Comparison of ENCODE assay signal across 23 cellular contexts in genomic region chr6:37105782-37106137, GRCh38.
DNase-seq lines count a peak whose midpoint lies in the region; ATAC-seq and TF ChIP-seq lines count a peak whose summit lies in the region.
"Had no signal": no experiment of that assay in that cellular context is flagged by ENCODE, and none has a peak within 500 bp of the region (broad histone marks: within the 10 kb centered on the region; RNA-seq: fewer than 3 reads in every experiment).

No MANE protein-coding gene starts in this region.

- no peak overlapping the region for H3K9ac ChIP-seq in BLaER1

- H3K4me3 Mint-ChIP-seq in GM23338 (no peak overlapping the region), activated B cell treated with CpG ODN at 0.5 μM for 24 hours (no peak overlapping the region), mesothelial cell of epicardium (no peak overlapping the region)
- H3K4me3 Mint-ChIP-seq: activated CD4-positive, alpha-beta T cell treated with anti-CD3 and anti-CD28 coated beads, Interleukin-2, amount 10 ng/mL, durations not matched to agents 24 days and 14 days; activated naive CD8-positive, alpha-beta T cell treated with anti-CD3 and anti-CD28 coated beads, Interleukin-2, amount 10 ng/mL, durations not matched to agents 7 days and 5 days; IgD-negative memory B cell had no signal

- no peak overlapping the region for H3K4me3 ChIP-seq in BLaER1
- H3K4me3 ChIP-seq in GM23338: no peak overlapping the region
- H3K4me3 ChIP-seq in suprapubic skin: no peak overlapping the region
- H3K4me3 ChIP-seq in Peyer's patch: no peak overlapping the region
- H3K4me3 ChIP-seq: heart left ventricle, skin epidermis, vagina had no signal

- H4K20me1 ChIP-seq in BLaER1: no peaks in the 10 kb centered on the region
- peaks cover 8% of the 10 kb centered on the region for H4K20me1 ChIP-seq in GM23338 (replicated peaks; ENCODE audit: insufficient read depth)

- peaks cover 54% of the 10 kb centered on the region for H3F3A ChIP-seq in GM23338 (replicated peaks; ENCODE audit: low read depth)

- H3K36me3 ChIP-seq in BLaER1 (no peaks in the 10 kb centered on the region), GM23338 (ENCODE audit: insufficient read depth) (peaks cover 17% of the 10 kb centered on the region), suprapubic skin (no peaks in the 10 kb centered on the region), Peyer's patch (no peaks in the 10 kb centered on the region)
- H3K36me3 ChIP-seq: heart left ventricle, vagina had no signal

- H3K4me1 ChIP-seq in BLaER1 (peaks cover 59% of the 10 kb centered on the region), GM23338 (ENCODE audit: insufficient read depth) (peaks cover 62% of the 10 kb centered on the region), suprapubic skin (peaks cover 43% of the 10 kb centered on the region), Peyer's patch (peaks cover 0 to 37% (median 10%) of the 10 kb centered on the region in 4 donors)

- no peaks in the 10 kb centered on the region for H3K27me3 ChIP-seq in BLaER1
- no peaks in the 10 kb centered on the region for H3K27me3 ChIP-seq in GM23338 (ENCODE audit: insufficient read depth)
- no peaks in the 10 kb centered on the region for H3K27me3 ChIP-seq in suprapubic skin
- no peaks in the 10 kb centered on the region for H3K27me3 ChIP-seq in Peyer's patch
- H3K27me3 ChIP-seq: heart left ventricle, vagina had no signal

- H3K9me3 ChIP-seq in BLaER1 (no peaks in the 10 kb centered on the region), suprapubic skin (no peaks in the 10 kb centered on the region), Peyer's patch (no peaks in the 10 kb centered on the region)
- H3K9me3 ChIP-seq: heart left ventricle, vagina had no signal

- no peak for ATAC-seq in GM23338
- ATAC-seq in activated B cell treated with CpG ODN at 0.5 μM for 24 hours (ENCODE audit: low read depth): no peak
- ATAC-seq in GM21529 (IDR thresholded peaks at IDR 0.05; ENCODE audit: unreplicated experiment): no peak
- no peak for ATAC-seq in GM18909 (IDR thresholded peaks at IDR 0.05; ENCODE audit: poor library complexity, unreplicated experiment)
- ATAC-seq: HCT116, heart left ventricle, left cardiac atrium had no signal

- H3K36me3 Mint-ChIP-seq in GM23338 (ENCODE audit: low read depth) (peaks cover 20% of the 10 kb centered on the region), activated B cell treated with CpG ODN at 0.5 μM for 24 hours (ENCODE audit: low read depth) (no peaks in the 10 kb centered on the region), mesothelial cell of epicardium (no peaks in the 10 kb centered on the region)
- H3K36me3 Mint-ChIP-seq: activated naive CD8-positive, alpha-beta T cell treated with anti-CD3 and anti-CD28 coated beads, Interleukin-2, amount 10 ng/mL, durations not matched to agents 7 days and 5 days had no signal

- H3K27ac ChIP-seq in BLaER1: no peak overlapping the region
- peak overlapping the region; percentile 77; the same call in 1 of the 2 replicates for H3K27ac ChIP-seq in GM23338 (ENCODE audit: low read depth)
- no peak overlapping the region for H3K27ac ChIP-seq in suprapubic skin
- peak overlapping the region in 1 of 4 donors; percentile 88 for H3K27ac ChIP-seq in Peyer's patch
- H3K27ac ChIP-seq: epithelial cell of prostate, heart left ventricle had no signal

- intact Hi-C loops in activated B cell treated with CpG ODN at 0.5 μM for 24 hours (cut with micrococcal nuclease): loop anchor here (10.0 kb wide), 1 partner anchor 681 kb away; no protein-coding TSS in a partner anchor

- CTCF ChIA-PET in activated B cell treated with CpG ODN at 0.5 μM for 24 hours (lab: Charles Lee): no interaction called here

- H3K79me2 ChIP-seq in GM23338 (replicated peaks; ENCODE audit: insufficient read depth): no peaks in the 10 kb centered on the region; the same call in 1 of the 2 replicates

- H3K27me3 Mint-ChIP-seq in GM23338 (ENCODE audit: insufficient read depth, low read depth, poor library complexity): peaks cover 20% of the 10 kb centered on the region
- H3K27me3 Mint-ChIP-seq in activated B cell treated with CpG ODN at 0.5 μM for 24 hours: no peaks in the 10 kb centered on the region
- H3K27me3 Mint-ChIP-seq in mesothelial cell of epicardium (ENCODE audit: low read depth): no peaks in the 10 kb centered on the region
- H3K27me3 Mint-ChIP-seq: activated CD4-positive, alpha-beta T cell treated with anti-CD3 and anti-CD28 coated beads, Interleukin-2, amount 10 ng/mL, durations not matched to agents 24 days and 14 days; activated naive CD8-positive, alpha-beta T cell treated with anti-CD3 and anti-CD28 coated beads, Interleukin-2, amount 10 ng/mL, durations not matched to agents 7 days and 5 days; IgD-negative memory B cell had no signal

- no peaks in the 10 kb centered on the region for H3K9me2 ChIP-seq in GM23338 (ENCODE audit: insufficient read depth)

- POLR2A ChIA-PET in activated B cell treated with CpG ODN at 0.5 μM for 24 hours (lab: Charles Lee): interaction anchor here (0.6 kb wide), 1 partner anchor 55 kb away, joined by 3 read pairs; no protein-coding TSS in a partner anchor

- TF ChIP-seq EP300 in suprapubic skin (IDR thresholded peaks at IDR 0.05): no peak

- H3K9me3 Mint-ChIP-seq in GM23338 (no peaks in the 10 kb centered on the region), activated B cell treated with CpG ODN at 0.5 μM for 24 hours (no peaks in the 10 kb centered on the region), mesothelial cell of epicardium (no peaks in the 10 kb centered on the region)
- H3K9me3 Mint-ChIP-seq: activated CD4-positive, alpha-beta T cell treated with anti-CD3 and anti-CD28 coated beads, Interleukin-2, amount 10 ng/mL, durations not matched to agents 24 days and 14 days; activated naive CD8-positive, alpha-beta T cell treated with anti-CD3 and anti-CD28 coated beads, Interleukin-2, amount 10 ng/mL, durations not matched to agents 7 days and 5 days; IgD-negative memory B cell had no signal

- peak overlapping the region; percentile 95 for H3K4me2 ChIP-seq in BLaER1
- peak overlapping the region; percentile 63 for H3K4me2 ChIP-seq in GM23338

- H2AFZ ChIP-seq in GM23338: no peak overlapping the region

- TF ChIP-seq POLR2A in suprapubic skin (IDR thresholded peaks at IDR 0.05): no peak
- no peak for TF ChIP-seq POLR2A in Peyer's patch (IDR thresholded peaks at IDR 0.05)

- no peak for TF ChIP-seq CTCF in GM23338 (conservative IDR thresholded peaks at IDR 0.05; ENCODE audit: low read depth in 2 of 2)
- no peak for TF ChIP-seq CTCF in activated B cell treated with CpG ODN at 0.5 μM for 24 hours (IDR thresholded peaks at IDR 0.05)
- TF ChIP-seq CTCF in mesothelial cell of epicardium (IDR thresholded peaks at IDR 0.05; ENCODE audit: unreplicated experiment): no peak
- TF ChIP-seq CTCF in suprapubic skin (IDR thresholded peaks at IDR 0.05): no peak
- no peak for TF ChIP-seq CTCF in Peyer's patch (IDR thresholded peaks at IDR 0.05)

- H3K27ac Mint-ChIP-seq in GM23338: no peak overlapping the region
- peak overlapping the region; percentile 31 for H3K27ac Mint-ChIP-seq in activated B cell treated with CpG ODN at 0.5 μM for 24 hours
- peak overlapping the region; percentile 5 for H3K27ac Mint-ChIP-seq in mesothelial cell of epicardium
- H3K27ac Mint-ChIP-seq: activated CD4-positive, alpha-beta T cell treated with anti-CD3 and anti-CD28 coated beads, Interleukin-2, amount 10 ng/mL, durations not matched to agents 24 days and 14 days; activated naive CD8-positive, alpha-beta T cell treated with anti-CD3 and anti-CD28 coated beads, Interleukin-2, amount 10 ng/mL, durations not matched to agents 7 days and 5 days had no signal

- peaks cover 65% of the 10 kb centered on the region for H3K4me1 Mint-ChIP-seq in GM23338
- peaks cover 35% of the 10 kb centered on the region for H3K4me1 Mint-ChIP-seq in activated B cell treated with CpG ODN at 0.5 μM for 24 hours
- peaks cover 51% of the 10 kb centered on the region for H3K4me1 Mint-ChIP-seq in mesothelial cell of epicardium

- DNase-seq in GM23338 (ENCODE audit: low spot score) (no peak), activated B cell treated with CpG ODN at 0.5 μM for 24 hours (no peak), mesothelial cell of epicardium (ENCODE audit: low spot score in 2 of 2, unreplicated experiment in 2 of 2) (no peak), suprapubic skin (ENCODE audit: low spot score in 2 of 2) (no peak), Peyer's patch (no peak)
- DNase-seq: activated CD4-positive, alpha-beta T cell treated with anti-CD3 and anti-CD28 coated beads, Interleukin-2, amount 10 ng/mL, durations not matched to agents 24 days and 14 days; activated naive CD8-positive, alpha-beta T cell treated with anti-CD3 and anti-CD28 coated beads, Interleukin-2, amount 10 ng/mL, durations not matched to agents 7 days and 5 days; heart left ventricle; left cardiac atrium; mammary epithelial cell; NCI-H345; NCI-H774; OCI-M1; SHP77; SW 1271 had no signal

TF ChIP-seq in GM23338, 12 proteins besides CTCF, POLR2A, EP300 and RAD21 (continues in another document):
- no peak for TF ChIP-seq JUNB (IDR thresholded peaks at IDR 0.05; ENCODE audit: unreplicated experiment)
- no peak for TF ChIP-seq EZH2phosphoT487 (IDR thresholded peaks at IDR 0.05; ENCODE audit: unreplicated experiment)
- TF ChIP-seq ETS1 (IDR thresholded peaks at IDR 0.05): no peak
- TF ChIP-seq POLR2AphosphoS5 (IDR thresholded peaks at IDR 0.05; ENCODE audit: low read depth): no peak
- TF ChIP-seq STAT1 (IDR thresholded peaks at IDR 0.05; ENCODE audit: unreplicated experiment): no peak
- TF ChIP-seq ZNF114 (CRISPR knock-in tag; IDR thresholded peaks at IDR 0.05): no peak
- no peak for TF ChIP-seq EZH2 (IDR thresholded peaks at IDR 0.05; ENCODE audit: low read depth, unreplicated experiment)
- TF ChIP-seq CREB1 (CRISPR knock-in tag; IDR thresholded peaks at IDR 0.05; ENCODE audit: low read depth): no peak
